In genomic region chr6:3361312-3362037, GRCh38 we compare ENCODE assay signal across 1 cellular context.
TF ChIP-seq lines count a peak whose summit lies in the region.

No MANE protein-coding gene starts in this region.

TF ChIP-seq in HepG2, 621 proteins besides CTCF, POLR2A, EP300 and RAD21 (continued from another document):
- TF ChIP-seq, protein P1, sequence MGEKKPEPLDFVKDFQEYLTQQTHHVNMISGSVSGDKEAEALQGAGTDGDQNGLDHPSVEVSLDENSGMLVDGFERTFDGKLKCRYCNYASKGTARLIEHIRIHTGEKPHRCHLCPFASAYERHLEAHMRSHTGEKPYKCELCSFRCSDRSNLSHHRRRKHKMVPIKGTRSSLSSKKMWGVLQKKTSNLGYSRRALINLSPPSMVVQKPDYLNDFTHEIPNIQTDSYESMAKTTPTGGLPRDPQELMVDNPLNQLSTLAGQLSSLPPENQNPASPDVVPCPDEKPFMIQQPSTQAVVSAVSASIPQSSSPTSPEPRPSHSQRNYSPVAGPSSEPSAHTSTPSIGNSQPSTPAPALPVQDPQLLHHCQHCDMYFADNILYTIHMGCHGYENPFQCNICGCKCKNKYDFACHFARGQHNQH (CRISPR knock-in tag; IDR thresholded peaks at IDR 0.05): peak; percentile 67; the same call in 1 of the 2 replicates
- TF ChIP-seq, protein P2, sequence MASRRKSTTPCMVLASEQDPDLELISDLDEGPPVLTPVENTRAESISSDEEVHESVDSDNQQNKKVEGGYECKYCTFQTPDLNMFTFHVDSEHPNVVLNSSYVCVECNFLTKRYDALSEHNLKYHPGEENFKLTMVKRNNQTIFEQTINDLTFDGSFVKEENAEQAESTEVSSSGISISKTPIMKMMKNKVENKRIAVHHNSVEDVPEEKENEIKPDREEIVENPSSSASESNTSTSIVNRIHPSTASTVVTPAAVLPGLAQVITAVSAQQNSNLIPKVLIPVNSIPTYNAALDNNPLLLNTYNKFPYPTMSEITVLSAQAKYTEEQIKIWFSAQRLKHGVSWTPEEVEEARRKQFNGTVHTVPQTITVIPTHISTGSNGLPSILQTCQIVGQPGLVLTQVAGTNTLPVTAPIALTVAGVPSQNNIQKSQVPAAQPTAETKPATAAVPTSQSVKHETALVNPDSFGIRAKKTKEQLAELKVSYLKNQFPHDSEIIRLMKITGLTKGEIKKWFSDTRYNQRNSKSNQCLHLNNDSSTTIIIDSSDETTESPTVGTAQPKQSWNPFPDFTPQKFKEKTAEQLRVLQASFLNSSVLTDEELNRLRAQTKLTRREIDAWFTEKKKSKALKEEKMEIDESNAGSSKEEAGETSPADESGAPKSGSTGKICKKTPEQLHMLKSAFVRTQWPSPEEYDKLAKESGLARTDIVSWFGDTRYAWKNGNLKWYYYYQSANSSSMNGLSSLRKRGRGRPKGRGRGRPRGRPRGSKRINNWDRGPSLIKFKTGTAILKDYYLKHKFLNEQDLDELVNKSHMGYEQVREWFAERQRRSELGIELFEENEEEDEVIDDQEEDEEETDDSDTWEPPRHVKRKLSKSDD (CRISPR knock-in tag; IDR thresholded peaks at IDR 0.05; ENCODE audit: low read depth): no peak
- TF ChIP-seq HOXA9 (CRISPR knock-in tag; IDR thresholded peaks at IDR 0.05; ENCODE audit: borderline replicate concordance) (no peak), SRSF9 (IDR thresholded peaks at IDR 0.05; ENCODE audit: borderline replicate concordance, insufficient read depth, low read depth, low read length, poor library complexity, severe bottlenecking) (no peak), ZNF781 (CRISPR knock-in tag; IDR thresholded peaks at IDR 0.05; ENCODE audit: borderline replicate concordance, not compliant biosample characterization) (no peak), AKAP8 (CRISPR knock-in tag; IDR thresholded peaks at IDR 0.05) (no peak), EED (CRISPR knock-in tag; IDR thresholded peaks at IDR 0.05) (no peak), ASH2L (IDR thresholded peaks at IDR 0.05; ENCODE audit: insufficient read length, low read depth, low read length) (no peak), ZMYM2 (CRISPR knock-in tag; IDR thresholded peaks at IDR 0.05) (no peak), BORCS8-MEF2B (CRISPR knock-in tag; IDR thresholded peaks at IDR 0.05) (no peak), HNRNPH1 (optimal IDR thresholded peaks at IDR 0.05; ENCODE audit: low read depth, low read length) (no peak), FOXJ3 (CRISPR knock-in tag; IDR thresholded peaks at IDR 0.05; ENCODE audit: borderline replicate concordance) (no peak), NBN (conservative IDR thresholded peaks at IDR 0.05) (no peak), ZNF703 (CRISPR knock-in tag; IDR thresholded peaks at IDR 0.05; ENCODE audit: borderline replicate concordance) (no peak), DNMT3B (CRISPR knock-in tag; conservative IDR thresholded peaks at IDR 0.05) (no peak)
- TF ChIP-seq, protein P3, sequence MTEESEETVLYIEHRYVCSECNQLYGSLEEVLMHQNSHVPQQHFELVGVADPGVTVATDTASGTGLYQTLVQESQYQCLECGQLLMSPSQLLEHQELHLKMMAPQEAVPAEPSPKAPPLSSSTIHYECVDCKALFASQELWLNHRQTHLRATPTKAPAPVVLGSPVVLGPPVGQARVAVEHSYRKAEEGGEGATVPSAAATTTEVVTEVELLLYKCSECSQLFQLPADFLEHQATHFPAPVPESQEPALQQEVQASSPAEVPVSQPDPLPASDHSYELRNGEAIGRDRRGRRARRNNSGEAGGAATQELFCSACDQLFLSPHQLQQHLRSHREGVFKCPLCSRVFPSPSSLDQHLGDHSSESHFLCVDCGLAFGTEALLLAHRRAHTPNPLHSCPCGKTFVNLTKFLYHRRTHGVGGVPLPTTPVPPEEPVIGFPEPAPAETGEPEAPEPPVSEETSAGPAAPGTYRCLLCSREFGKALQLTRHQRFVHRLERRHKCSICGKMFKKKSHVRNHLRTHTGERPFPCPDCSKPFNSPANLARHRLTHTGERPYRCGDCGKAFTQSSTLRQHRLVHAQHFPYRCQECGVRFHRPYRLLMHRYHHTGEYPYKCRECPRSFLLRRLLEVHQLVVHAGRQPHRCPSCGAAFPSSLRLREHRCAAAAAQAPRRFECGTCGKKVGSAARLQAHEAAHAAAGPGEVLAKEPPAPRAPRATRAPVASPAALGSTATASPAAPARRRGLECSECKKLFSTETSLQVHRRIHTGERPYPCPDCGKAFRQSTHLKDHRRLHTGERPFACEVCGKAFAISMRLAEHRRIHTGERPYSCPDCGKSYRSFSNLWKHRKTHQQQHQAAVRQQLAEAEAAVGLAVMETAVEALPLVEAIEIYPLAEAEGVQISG (CRISPR knock-in tag; IDR thresholded peaks at IDR 0.05): no peak
- TF ChIP-seq, protein P4, sequence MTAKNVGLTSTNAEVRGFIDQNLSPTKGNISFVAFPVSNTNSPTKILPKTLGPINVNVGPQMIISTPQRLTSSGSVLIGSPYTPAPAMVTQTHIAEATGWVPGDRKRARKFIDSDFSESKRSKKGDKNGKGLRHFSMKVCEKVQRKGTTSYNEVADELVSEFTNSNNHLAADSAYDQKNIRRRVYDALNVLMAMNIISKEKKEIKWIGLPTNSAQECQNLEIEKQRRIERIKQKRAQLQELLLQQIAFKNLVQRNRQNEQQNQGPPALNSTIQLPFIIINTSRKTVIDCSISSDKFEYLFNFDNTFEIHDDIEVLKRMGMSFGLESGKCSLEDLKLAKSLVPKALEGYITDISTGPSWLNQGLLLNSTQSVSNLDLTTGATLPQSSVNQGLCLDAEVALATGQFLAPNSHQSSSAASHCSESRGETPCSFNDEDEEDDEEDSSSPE (CRISPR knock-in tag; IDR thresholded peaks at IDR 0.05): no peak
- TF ChIP-seq, protein P5, sequence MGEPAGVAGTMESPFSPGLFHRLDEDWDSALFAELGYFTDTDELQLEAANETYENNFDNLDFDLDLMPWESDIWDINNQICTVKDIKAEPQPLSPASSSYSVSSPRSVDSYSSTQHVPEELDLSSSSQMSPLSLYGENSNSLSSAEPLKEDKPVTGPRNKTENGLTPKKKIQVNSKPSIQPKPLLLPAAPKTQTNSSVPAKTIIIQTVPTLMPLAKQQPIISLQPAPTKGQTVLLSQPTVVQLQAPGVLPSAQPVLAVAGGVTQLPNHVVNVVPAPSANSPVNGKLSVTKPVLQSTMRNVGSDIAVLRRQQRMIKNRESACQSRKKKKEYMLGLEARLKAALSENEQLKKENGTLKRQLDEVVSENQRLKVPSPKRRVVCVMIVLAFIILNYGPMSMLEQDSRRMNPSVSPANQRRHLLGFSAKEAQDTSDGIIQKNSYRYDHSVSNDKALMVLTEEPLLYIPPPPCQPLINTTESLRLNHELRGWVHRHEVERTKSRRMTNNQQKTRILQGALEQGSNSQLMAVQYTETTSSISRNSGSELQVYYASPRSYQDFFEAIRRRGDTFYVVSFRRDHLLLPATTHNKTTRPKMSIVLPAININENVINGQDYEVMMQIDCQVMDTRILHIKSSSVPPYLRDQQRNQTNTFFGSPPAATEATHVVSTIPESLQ (CRISPR knock-in tag; conservative IDR thresholded peaks at IDR 0.05): no peak
- TF ChIP-seq, protein P6, sequence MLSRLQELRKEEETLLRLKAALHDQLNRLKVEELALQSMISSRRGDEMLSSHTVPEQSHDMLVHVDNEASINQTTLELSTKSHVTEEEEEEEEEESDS (CRISPR knock-in tag; IDR thresholded peaks at IDR 0.05; ENCODE audit: borderline replicate concordance): no peak
